12 cellular contexts compared by ENCODE assay signal in the genomic region with DNA sequence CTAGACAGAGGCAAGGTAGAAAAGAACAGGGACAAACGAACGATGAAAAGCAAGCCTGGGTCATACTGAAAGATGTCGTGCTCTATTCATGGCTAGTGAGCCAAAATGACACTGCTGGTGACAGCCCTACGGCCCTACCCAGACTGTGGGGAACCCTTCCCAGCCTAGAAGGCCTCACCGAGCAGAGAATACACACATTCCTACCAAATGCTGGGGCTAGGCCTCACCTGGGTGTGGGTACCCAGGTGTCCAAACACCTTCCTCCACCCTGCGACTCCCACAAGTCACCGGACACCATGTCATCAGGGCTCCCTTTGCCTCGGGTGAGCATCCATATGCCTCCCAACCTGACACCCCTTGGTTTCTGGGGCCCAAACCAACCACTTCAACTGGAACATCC.
DNase-seq lines count a peak whose midpoint lies in the region; ATAC-seq and TF ChIP-seq lines count a peak whose summit lies in the region.
"Had no signal": no experiment of that assay in that cellular context is flagged by ENCODE, and none has a peak within 500 bp of the region (broad histone marks: within the 10 kb centered on the region; RNA-seq: fewer than 3 reads in every experiment).

No MANE protein-coding gene starts in this region.

- no peak for ATAC-seq in lower lobe of right lung
- ATAC-seq: WTC11 had no signal

- CTCF ChIA-PET in RWPE1 (lab: Yijun Ruan, JAX) = no interaction called here

- peak overlapping the region in 1 of 5 experiments; percentile 59 for H3K4me3 Mint-ChIP-seq in brain
- H3K4me3 Mint-ChIP-seq: WTC11 had no signal

- POLR2A ChIA-PET in RWPE1 (lab: Yijun Ruan, JAX; ENCODE audit: low non-redundant PET) = no interaction called here

- no peaks in the 10 kb centered on the region for H3K36me3 Mint-ChIP-seq in brain
- H3K36me3 Mint-ChIP-seq: WTC11 had no signal

- no peaks in the 10 kb centered on the region for H3K9me3 Mint-ChIP-seq in brain
- H3K9me3 Mint-ChIP-seq: WTC11 had no signal

- TF ChIP-seq CTCF in RWPE1 (conservative IDR thresholded peaks at IDR 0.05; ENCODE audit: low read depth) (no peak), brain (conservative IDR thresholded peaks at IDR 0.05) (no peak), lower lobe of right lung (IDR thresholded peaks at IDR 0.05) (no peak), stomach (IDR thresholded peaks at IDR 0.05) (no peak)

- intact Hi-C loops in lower lobe of right lung (cut with DNase I) (no loop called here), stomach (cut with DNase I; ENCODE audit: low total_unique reads) (no loop called here)

- H3K27me3 Mint-ChIP-seq in brain = no peaks in the 10 kb centered on the region
- H3K27me3 Mint-ChIP-seq: progenitor cell of endocrine pancreas had no signal

- no peak for TF ChIP-seq POLR2A in stomach (IDR thresholded peaks at IDR 0.05)

- no peak for TF ChIP-seq EP300 in stomach (IDR thresholded peaks at IDR 0.05)

- no peaks in the 10 kb centered on the region for H3K27me3 ChIP-seq in lower lobe of right lung (ENCODE audit: low read depth)
- no peaks in the 10 kb centered on the region for H3K27me3 ChIP-seq in stomach
- H3K27me3 ChIP-seq: MG63 had no signal

- DNase-seq in RWPE1 (ENCODE audit: low spot score) = no peak
- no peak for DNase-seq in lower lobe of right lung
- DNase-seq in stomach = no peak
- no peak for DNase-seq in NCI-H1092 (lab: John Stamatoyannopoulos, UW)
- no peak for DNase-seq in NCI-H2171 treated with DMSO at 0.1 percent for 48 hours (lab: John Stamatoyannopoulos, UW)
- DNase-seq in activated naive CD4-positive, alpha-beta T cell (lab: John Stamatoyannopoulos, UW) = no peak
- DNase-seq: glutamatergic neuron, islet precursor cell had no signal

- no peaks in the 10 kb centered on the region for H3K9me3 ChIP-seq in lower lobe of right lung
- no peaks in the 10 kb centered on the region for H3K9me3 ChIP-seq in stomach

- H3K4me1 ChIP-seq in lower lobe of right lung (peaks cover 39% of the 10 kb centered on the region), stomach (peaks cover 15 to 62% (median 30%) of the 10 kb centered on the region in 4 donors)

- peak overlapping the region in 3 of 5 experiments; percentile 62 to 91 (median 76) for H3K27ac Mint-ChIP-seq in brain
- H3K27ac Mint-ChIP-seq: progenitor cell of endocrine pancreas, WTC11 had no signal

- 91 to 97% (median 94%) methylated on average over 8 of the region's 8 CpGs for WGBS in stomach, 5 donors

- peaks cover 35% of the 10 kb centered on the region for H3K4me1 Mint-ChIP-seq in brain

- H3K27ac ChIP-seq in RWPE1 = peak overlapping the region; percentile 69
- peak overlapping the region; percentile 29 for H3K27ac ChIP-seq in lower lobe of right lung
- H3K27ac ChIP-seq in stomach = peak overlapping the region in 3 of 5 donors; percentile 30 to 52 (median 30)

- H3K4me3 ChIP-seq in lower lobe of right lung (no peak overlapping the region), stomach (no peak overlapping the region)
- H3K4me3 ChIP-seq: MG63 had no signal

- H3K36me3 ChIP-seq in lower lobe of right lung (no peaks in the 10 kb centered on the region), stomach (no peaks in the 10 kb centered on the region)
- H3K36me3 ChIP-seq: MG63 had no signal
